Comparison of ENCODE assay signal across 18 cellular contexts in the genomic region with DNA sequence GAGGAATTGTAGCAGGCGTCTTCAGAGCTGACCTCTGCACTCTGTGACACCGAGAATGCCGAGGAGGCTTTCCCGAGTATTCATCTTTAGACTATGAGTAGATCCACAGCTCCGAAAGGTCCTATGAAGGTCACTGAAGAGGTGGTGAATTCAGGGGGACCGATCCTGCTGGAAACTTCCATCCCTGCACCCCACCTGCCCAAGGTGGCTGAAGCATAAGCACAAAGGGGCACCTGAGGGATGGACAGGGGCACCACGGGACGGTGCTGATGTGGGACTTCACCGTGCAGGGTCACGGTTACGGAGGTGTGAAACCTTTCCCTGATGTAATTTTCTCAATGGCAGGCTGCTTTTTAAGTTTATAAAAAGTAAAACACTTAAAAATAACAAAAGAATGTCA. TPM values are rescaled to one million over a fixed set of nuclear protein-coding genes. Genes with fewer than 3 reads are reported as not detected.
DNase-seq lines count a peak whose midpoint lies in the region; ATAC-seq and TF ChIP-seq lines count a peak whose summit lies in the region.
"Had no signal": no experiment of that assay in that cellular context is flagged by ENCODE, and none has a peak within 500 bp of the region (broad histone marks: within the 10 kb centered on the region; RNA-seq: fewer than 3 reads in every experiment).

No MANE protein-coding gene starts in this region.

- H3K4me1 Mint-ChIP-seq in activated naive CD4-positive, alpha-beta T cell treated with anti-CD3 and anti-CD28 coated beads, Interleukin-2, amount 50 U/mL, for 24 hours = peaks cover 33% of the 10 kb centered on the region
- H3K4me1 Mint-ChIP-seq in central memory CD8-positive, alpha-beta T cell = peaks cover 41% of the 10 kb centered on the region
- peaks cover 16% of the 10 kb centered on the region for H3K4me1 Mint-ChIP-seq in progenitor cell of endocrine pancreas (ENCODE audit: low read depth)

- no peaks in the 10 kb centered on the region for H3K9me3 Mint-ChIP-seq in activated naive CD4-positive, alpha-beta T cell treated with anti-CD3 and anti-CD28 coated beads, Interleukin-2, amount 50 U/mL, for 24 hours
- H3K9me3 Mint-ChIP-seq in central memory CD8-positive, alpha-beta T cell = no peaks in the 10 kb centered on the region
- H3K9me3 Mint-ChIP-seq in progenitor cell of endocrine pancreas (ENCODE audit: low read depth) = no peaks in the 10 kb centered on the region

- H3K27me3 Mint-ChIP-seq in activated naive CD4-positive, alpha-beta T cell treated with anti-CD3 and anti-CD28 coated beads, Interleukin-2, amount 50 U/mL, for 24 hours = no peaks in the 10 kb centered on the region
- no peaks in the 10 kb centered on the region for H3K27me3 Mint-ChIP-seq in central memory CD8-positive, alpha-beta T cell
- H3K27me3 Mint-ChIP-seq in progenitor cell of endocrine pancreas = no peaks in the 10 kb centered on the region
- H3K27me3 Mint-ChIP-seq: CD4-positive, CD25-positive, alpha-beta regulatory T cell had no signal

- TF ChIP-seq CTCF in Panc1 (IDR thresholded peaks at IDR 0.05) = no peak
- TF ChIP-seq CTCF in progenitor cell of endocrine pancreas (IDR thresholded peaks at IDR 0.05; ENCODE audit: unreplicated experiment) = no peak

- H3K27me3 ChIP-seq in Panc1 (ENCODE audit: control insufficient read depth, insufficient read depth, low read length) = no peaks in the 10 kb centered on the region
- H3K27me3 ChIP-seq: SJCRH30 had no signal

- CTCF ChIA-PET in Panc1 (lab: Charles Lee) = interaction anchor here (0.7 kb wide), 1 partner anchor 13 kb away, joined by 6 read pairs; no protein-coding TSS in a partner anchor

- H3K27ac ChIP-seq in Panc1 (ENCODE audit: low read length) = no peak overlapping the region
- H3K27ac ChIP-seq: SJCRH30 had no signal

- no peak overlapping the region for H3K4me3 Mint-ChIP-seq in activated naive CD4-positive, alpha-beta T cell treated with anti-CD3 and anti-CD28 coated beads, Interleukin-2, amount 50 U/mL, for 24 hours
- no peak overlapping the region for H3K4me3 Mint-ChIP-seq in central memory CD8-positive, alpha-beta T cell
- no peak overlapping the region for H3K4me3 Mint-ChIP-seq in progenitor cell of endocrine pancreas (ENCODE audit: low read depth)
- H3K4me3 Mint-ChIP-seq: CD4-positive, CD25-positive, alpha-beta regulatory T cell had no signal

- in situ Hi-C loops in Panc1 (cut with HindIII; ENCODE audit: low pct_unique_long_range_greater_than_20kb, low sequenced_read_pairs) = no loop called here

- DNase-seq in activated naive CD4-positive, alpha-beta T cell treated with anti-CD3 and anti-CD28 coated beads, Interleukin-2, amount 50 U/mL, for 16 hours = no peak
- DNase-seq in Panc1 (ENCODE audit: low read depth, low spot score) = no peak
- DNase-seq in central memory CD8-positive, alpha-beta T cell (ENCODE audit: low spot score in 2 of 2) = no peak
- no peak for DNase-seq in progenitor cell of endocrine pancreas (ENCODE audit: low spot score, unreplicated experiment)
- no peak for DNase-seq in stimulated activated CD4-positive, alpha-beta T cell treated with anti-CD3 and anti-CD28 coated beads, Interleukin-15, amount 100 ng/mL, for 24 hours
- DNase-seq: ACHN; CD4-positive, CD25-positive, alpha-beta regulatory T cell; DND-41; GDM1; Kasumi-1; NCI-H1417 treated with DMSO at 0.1 percent for 48 hours; NCI-H2029; NCI-H510A treated with DMSO at 0.1 percent for 48 hours; SJCRH30 had no signal

- no peak overlapping the region for H3K4me3 ChIP-seq in Panc1 (ENCODE audit: low read depth in 2 of 2, low read length in 2 of 2)
- H3K4me3 ChIP-seq: SJCRH30 had no signal

- peaks cover 38% of the 10 kb centered on the region for H3K36me3 ChIP-seq in Panc1 (ENCODE audit: control insufficient read depth, insufficient read depth, low read length)

- H3K36me3 Mint-ChIP-seq in activated naive CD4-positive, alpha-beta T cell treated with anti-CD3 and anti-CD28 coated beads, Interleukin-2, amount 50 U/mL, for 24 hours = peaks cover 13% of the 10 kb centered on the region
- peaks cover 67% of the 10 kb centered on the region for H3K36me3 Mint-ChIP-seq in central memory CD8-positive, alpha-beta T cell (ENCODE audit: insufficient read depth)
- H3K36me3 Mint-ChIP-seq in progenitor cell of endocrine pancreas (ENCODE audit: insufficient read depth) = peaks cover 26% of the 10 kb centered on the region

- intact Hi-C loops in Panc1 (cut with micrococcal nuclease; ENCODE audit: unreplicated experiment) = no loop called here

- POLR2A ChIA-PET in Panc1 (lab: Charles Lee) = interaction anchor here (0.5 to 0.9 kb wide), 2 partner anchors 14 to 46 kb away, joined by 6 to 13 read pairs; no protein-coding TSS in a partner anchor

- ATAC-seq in Panc1 (no peak), HG02798 (IDR thresholded peaks at IDR 0.05; ENCODE audit: poor library complexity, unreplicated experiment) (no peak), HG02610 (IDR thresholded peaks at IDR 0.05; ENCODE audit: unreplicated experiment) (no peak)
- ATAC-seq in central memory CD8-positive, alpha-beta T cell (replicated peaks; ENCODE audit: extremely low read depth, poor library complexity, severe bottlenecking) = no peak

- H3K9me3 ChIP-seq in Panc1 (ENCODE audit: control insufficient read depth, insufficient read depth, low read depth, low read length) = no peaks in the 10 kb centered on the region
- H3K9me3 ChIP-seq: SJCRH30 had no signal

- peak overlapping the region; percentile 30 for H3K27ac Mint-ChIP-seq in activated naive CD4-positive, alpha-beta T cell treated with anti-CD3 and anti-CD28 coated beads, Interleukin-2, amount 50 U/mL, for 24 hours
- peak overlapping the region; percentile 38 for H3K27ac Mint-ChIP-seq in central memory CD8-positive, alpha-beta T cell (ENCODE audit: low read depth)
- H3K27ac Mint-ChIP-seq in progenitor cell of endocrine pancreas = peak overlapping the region; percentile 98

- H3K4me1 ChIP-seq in Panc1 (ENCODE audit: control insufficient read depth, insufficient read depth, low read length) = peaks cover 24% of the 10 kb centered on the region
- H3K4me1 ChIP-seq: SJCRH30 had no signal

- BruUV-seq in Panc1 (replicated peaks; lab: Mats Ljungman, UMichigan) = TSS peak; percentile 34

RNA-seq across cellular contexts. Expression of gene DIDO1, which starts 24.4 kb away (rescaled TPM):
- total RNA-seq in Panc1 (2021; ENCODE audit: unreplicated experiment) (57.3 TPM), progenitor cell of endocrine pancreas (68.2 and 71.2 TPM in 2 replicates)
- 33.9 TPM for polyA plus RNA-seq in Panc1 (2012; ENCODE audit: insufficient read length)

RNA-seq across cellular contexts. Expression of gene GID8, which starts 36.1 kb away (rescaled TPM):
- 37.3 TPM for total RNA-seq in Panc1 (2021; ENCODE audit: unreplicated experiment)
- polyA plus RNA-seq in Panc1 (2012; ENCODE audit: insufficient read length) = 27.2 TPM
- 66.7 and 71.6 TPM in 2 replicates for total RNA-seq in progenitor cell of endocrine pancreas

RNA-seq across cellular contexts. Expression of gene TCFL5, which starts 40.3 kb away (rescaled TPM):
- 23.8 TPM for total RNA-seq in Panc1 (2021; ENCODE audit: unreplicated experiment)
- polyA plus RNA-seq in Panc1 (2012; ENCODE audit: insufficient read length) = 22.3 TPM
- total RNA-seq in progenitor cell of endocrine pancreas = 7.7 and 7.9 TPM in 2 replicates

RNA-seq across cellular contexts. Expression of gene SLC17A9, which starts 50.6 kb away (rescaled TPM):
- total RNA-seq in Panc1 (2021; ENCODE audit: unreplicated experiment) = 0.28 TPM
- polyA plus RNA-seq in Panc1 (2012; ENCODE audit: insufficient read length) = not detected
- 8.0 and 8.3 TPM in 2 replicates for total RNA-seq in progenitor cell of endocrine pancreas
- total RNA-seq: H4 had no signal

Comparison
In these comparisons a context has a peak if more than half of its experiments do, and no peak if none do; other contexts are left out.
1. H3K27ac Mint-ChIP-seq: peak in every context shown above with its lines; median percentile 98 in progenitor cell of endocrine pancreas; 38 in central memory CD8-positive, alpha-beta T cell; 30 in activated naive CD4-positive, alpha-beta T cell treated with anti-CD3 and anti-CD28 coated beads, Interleukin-2, amount 50 U/mL, for 24 hours.